10 cellular contexts compared by ENCODE assay signal in the genomic region with DNA sequence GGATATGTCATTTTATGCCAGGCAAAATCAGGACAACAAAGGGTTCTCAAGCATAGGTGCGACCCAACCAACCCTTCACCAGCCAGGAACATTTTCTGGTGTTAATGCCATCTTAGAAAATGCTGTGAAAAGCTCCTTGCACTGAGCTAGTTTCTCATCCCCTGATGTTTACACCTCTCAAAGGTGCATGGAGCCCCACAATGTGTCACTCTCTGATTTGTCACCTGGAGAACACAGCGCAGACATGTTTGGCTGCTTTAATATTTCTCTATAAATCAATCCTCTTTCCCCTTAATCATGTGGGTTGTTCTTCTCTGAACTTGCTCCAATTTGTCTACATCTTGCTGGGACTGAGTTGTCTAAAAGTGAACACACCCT.
DNase-seq lines count a peak whose midpoint lies in the region; ATAC-seq, FAIRE-seq and TF ChIP-seq lines count a peak whose summit lies in the region.
"Had no signal": no experiment of that assay in that cellular context is flagged by ENCODE, and none has a peak within 500 bp of the region (broad histone marks: within the 10 kb centered on the region; RNA-seq: fewer than 3 reads in every experiment).

No MANE protein-coding gene starts in this region.

- H3F3A ChIP-seq in MM.1S (ENCODE audit: insufficient read depth, low read length): peaks cover 8% of the 10 kb centered on the region

- peak; percentile 30 to 44 for ATAC-seq in activated T-cell treated with anti-CD3 and anti-CD28 coated beads, Interleukin-2, amount 50 U/mL, for 72 hours (replicated peaks in 1 of 2)
- peak in 3 of 4 donors; percentile 8 to 24 (median 22) for ATAC-seq in pancreas
- no peak for ATAC-seq in GM19023 (IDR thresholded peaks at IDR 0.05; ENCODE audit: unreplicated experiment)
- no peak for ATAC-seq in HG03342 (IDR thresholded peaks at IDR 0.05; ENCODE audit: unreplicated experiment)

- no peaks in the 10 kb centered on the region for H3K9me2 ChIP-seq in MM.1S (replicated peaks; ENCODE audit: insufficient read depth, low read length)

- peak overlapping the region; percentile 72 for H3K27ac Mint-ChIP-seq in activated T-cell treated with anti-CD3 and anti-CD28 coated beads, Interleukin-2, amount 50 U/mL, for 72 hours

- intact Hi-C loops in pancreas (cut with DNase I): no loop called here

- H3K36me3 Mint-ChIP-seq in activated T-cell treated with anti-CD3 and anti-CD28 coated beads, Interleukin-2, amount 50 U/mL, for 72 hours (ENCODE audit: insufficient read depth in 2 of 2): peaks cover 4 to 6% of the 10 kb centered on the region in 2 donors

- no peaks in the 10 kb centered on the region for H3K9me3 ChIP-seq in MM.1S (replicated peaks; ENCODE audit: insufficient read depth, low read length)
- peaks cover 8% of the 10 kb centered on the region for H3K9me3 ChIP-seq in adipocyte (ENCODE audit: control insufficient read depth, low read length)
- no peaks in the 10 kb centered on the region for H3K9me3 ChIP-seq in pancreas

- WGBS in pancreas, 2 donors: 80 to 90% methylated on average over 2 of the region's 2 CpGs

- H3K36me3 ChIP-seq in MM.1S (replicated peaks; ENCODE audit: insufficient read depth, low read length): no peaks in the 10 kb centered on the region
- no peaks in the 10 kb centered on the region for H3K36me3 ChIP-seq in adipocyte (ENCODE audit: control insufficient read depth, insufficient read depth, low read length, severe bottlenecking)
- no peaks in the 10 kb centered on the region for H3K36me3 ChIP-seq in pancreas

- H3K9ac ChIP-seq in MM.1S (ENCODE audit: low read length): peak overlapping the region; percentile 26; the same call in 1 of the 2 replicates
- no peak overlapping the region for H3K9ac ChIP-seq in adipocyte (ENCODE audit: low read length)

- no peak for FAIRE-seq in pancreas (lab: Jason Lieb, UNC)

- no peaks in the 10 kb centered on the region for H3K27me3 ChIP-seq in MM.1S (replicated peaks; ENCODE audit: insufficient read depth, low read length)
- H3K27me3 ChIP-seq in adipocyte (replicated peaks; ENCODE audit: control insufficient read depth, insufficient read depth, low read length): no peaks in the 10 kb centered on the region
- H3K27me3 ChIP-seq in pancreas: no peaks in the 10 kb centered on the region

- no peaks in the 10 kb centered on the region for H3K79me2 ChIP-seq in MM.1S (ENCODE audit: low read length)

- DNase-seq in activated T-cell treated with anti-CD3 and anti-CD28 coated beads, Interleukin-2, amount 50 U/mL, for 72 hours: no peak
- DNase-seq in activated T-cell treated with anti-CD3 and anti-CD28 coated beads, Interleukin-2, amount 50 U/mL, for 1 hour: no peak
- DNase-seq in MM.1S (no peak), adipocyte (ENCODE audit: low read depth) (no peak), pancreas (no peak), D341Med (ENCODE audit: low spot score) (no peak)

- peak overlapping the region; percentile 70 for H2AFZ ChIP-seq in MM.1S (ENCODE audit: low read length)
- H2AFZ ChIP-seq: PC-9 had no signal

- H3K27ac ChIP-seq in MM.1S (ENCODE audit: low read length) (peak overlapping the region; percentile 56; the same call in 1 of the 2 replicates), pancreas (no peak overlapping the region)
- H3K27ac ChIP-seq: PC-9 had no signal

- no peaks in the 10 kb centered on the region for H4K20me1 ChIP-seq in MM.1S (ENCODE audit: insufficient read depth, low read length)

- TF ChIP-seq CTCF in MM.1S (IDR thresholded peaks at IDR 0.05; ENCODE audit: low read length): no peak
- no peak for TF ChIP-seq CTCF in pancreas (IDR thresholded peaks at IDR 0.05)

- peaks cover 3 to 4% of the 10 kb centered on the region in 2 donors for H3K9me3 Mint-ChIP-seq in activated T-cell treated with anti-CD3 and anti-CD28 coated beads, Interleukin-2, amount 50 U/mL, for 72 hours

- H3K4me3 Mint-ChIP-seq in activated T-cell treated with anti-CD3 and anti-CD28 coated beads, Interleukin-2, amount 50 U/mL, for 72 hours: peak overlapping the region; percentile 59 to 73

- peak overlapping the region; percentile 44 for H3K4me3 ChIP-seq in MM.1S (ENCODE audit: low read length)
- H3K4me3 ChIP-seq in adipocyte (ENCODE audit: low read length): peak overlapping the region; percentile 43
- H3K4me3 ChIP-seq in pancreas: peak overlapping the region in 1 of 4 donors; percentile 27
- H3K4me3 ChIP-seq: GM12878, PC-9 had no signal

- H3K4me1 Mint-ChIP-seq in activated T-cell treated with anti-CD3 and anti-CD28 coated beads, Interleukin-2, amount 50 U/mL, for 72 hours (ENCODE audit: low read depth): peaks cover 34% of the 10 kb centered on the region

- no peaks in the 10 kb centered on the region for H3K27me3 Mint-ChIP-seq in activated T-cell treated with anti-CD3 and anti-CD28 coated beads, Interleukin-2, amount 50 U/mL, for 72 hours (ENCODE audit: low read depth)

- H3K4me1 ChIP-seq in MM.1S (ENCODE audit: low read length) (peaks cover 28% of the 10 kb centered on the region), adipocyte (ENCODE audit: control insufficient read depth, insufficient read depth, low read length) (peaks cover 15% of the 10 kb centered on the region), pancreas (peaks cover 0 to 6% (median 0%) of the 10 kb centered on the region in 3 donors)

- peak overlapping the region; percentile 66 for H3K4me2 ChIP-seq in MM.1S (ENCODE audit: low read depth, low read length)
- H3K4me2 ChIP-seq: PC-9 had no signal

Comparison
In these comparisons a context has a peak if more than half of its experiments do, and no peak if none do; other contexts are left out.
1. ATAC-seq: peak in activated T-cell treated with anti-CD3 and anti-CD28 coated beads, Interleukin-2, amount 50 U/mL, for 72 hours (2 of 2) and pancreas (3 of 4); none in GM19023 (single experiment) and HG03342 (single experiment).